13 cellular contexts compared by ENCODE assay signal in genomic region chr6:116631379-116631990, GRCh38. TPM values are rescaled to one million over a fixed set of nuclear protein-coding genes. Genes with fewer than 3 reads are reported as not detected.
DNase-seq lines count a peak whose midpoint lies in the region; ATAC-seq lines count a peak whose summit lies in the region.
"Had no signal": no experiment of that assay in that cellular context is flagged by ENCODE, and none has a peak within 500 bp of the region (broad histone marks: within the 10 kb centered on the region; RNA-seq: fewer than 3 reads in every experiment).

No MANE protein-coding gene starts in this region.

- peak; percentile 47 for ATAC-seq in GM21723 (IDR thresholded peaks at IDR 0.05; ENCODE audit: unreplicated experiment)
- ATAC-seq: GM12878, left ventricle myocardium superior had no signal

- in situ Hi-C loops in G401 (cut with HindIII; ENCODE audit: low sequenced_read_pairs): no loop called here

- peak; percentile 11 for DNase-seq in DMS153 treated with DMSO at 0.1 percent for 48 hours (lab: John Stamatoyannopoulos, UW; ENCODE audit: unreplicated experiment)
- DNase-seq in NCI-H146 (lab: John Stamatoyannopoulos, UW): peak; percentile 95
- DNase-seq in germinal center (ENCODE audit: low spot score): peak; percentile 8
- no peak for DNase-seq in RKO (ENCODE audit: low spot score)
- no peak for DNase-seq in NCI-H187 (lab: John Stamatoyannopoulos, UW)
- DNase-seq in NCI-H1694 (lab: John Stamatoyannopoulos, UW): no peak
- DNase-seq in G401 (ENCODE audit: low spot score): no peak
- DNase-seq: activated CD4-positive, alpha-beta T cell treated with anti-CD3 and anti-CD28 coated beads for 48 hours; Kasumi-1; left ventricle myocardium superior; retina had no signal

RNA-seq across cellular contexts. Expression of gene RSPH4A, which starts 15.2 kb away (rescaled TPM):
- 0.31 and 1.3 TPM in 2 replicates for total RNA-seq in G401 (2014; rRNA removed; shearing (Covaris generic))

RNA-seq across cellular contexts. Expression of gene ZUP1, which starts 37.1 kb away (rescaled TPM):
- total RNA-seq in G401 (2014; rRNA removed; shearing (Covaris generic)): 7.0 and 13.9 TPM in 2 replicates

RNA-seq across cellular contexts. Expression of gene KPNA5, which starts 49.5 kb away (rescaled TPM):
- 15.4 and 20.5 TPM in 2 replicates for total RNA-seq in G401 (2014; rRNA removed; shearing (Covaris generic))

Comparison
In these comparisons a context has a peak if more than half of its experiments do, and no peak if none do; other contexts are left out.
1. DNase-seq: peak in DMS153 treated with DMSO at 0.1 percent for 48 hours (single experiment), NCI-H146 (single experiment) and germinal center (single experiment); none in RKO (single experiment), NCI-H187 (0 of 2), NCI-H1694 (single experiment) and G401 (single experiment).